15 cellular contexts compared by ENCODE assay signal in the genomic region with DNA sequence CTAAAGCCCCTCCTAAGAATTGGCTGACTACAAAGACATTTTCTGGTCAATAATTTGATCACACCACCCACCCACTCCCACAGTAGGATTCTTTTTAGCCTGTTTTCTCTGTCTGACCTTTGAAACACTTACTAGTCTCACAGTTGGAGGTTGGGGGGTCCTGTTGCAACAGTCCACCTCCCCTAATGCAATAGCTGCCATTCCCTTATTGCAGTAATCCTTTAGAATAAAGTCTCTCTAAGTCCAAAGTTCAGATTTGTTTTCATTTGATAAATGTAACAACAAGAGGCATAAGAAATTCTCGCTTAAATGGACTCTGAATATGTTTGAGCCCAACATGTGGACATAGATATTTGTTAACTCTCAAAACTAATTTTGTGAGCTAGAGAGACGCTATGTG.
DNase-seq lines count a peak whose midpoint lies in the region; ATAC-seq and TF ChIP-seq lines count a peak whose summit lies in the region.
"Had no signal": no experiment of that assay in that cellular context is flagged by ENCODE, and none has a peak within 500 bp of the region (broad histone marks: within the 10 kb centered on the region; RNA-seq: fewer than 3 reads in every experiment).

No MANE protein-coding gene starts in this region.

- TF ChIP-seq CTCF in H9 (conservative IDR thresholded peaks at IDR 0.05): no peak
- TF ChIP-seq CTCF in liver (IDR thresholded peaks at IDR 0.05; ENCODE audit: low read depth, low read length, missing input control): no peak

- no peak overlapping the region for H2AFZ ChIP-seq in H9 (ENCODE audit: low read length)

- no peak overlapping the region for H3K18ac ChIP-seq in H9 (ENCODE audit: insufficient read length, low read depth, low read length)

- H3K56ac ChIP-seq in H9 (ENCODE audit: insufficient read length, low read depth, low read length): no peak overlapping the region

- H3K27ac Mint-ChIP-seq in H9: peak overlapping the region in 2 of 3 experiments; percentile 4 to 25; a peak in 1 of 7 replicates
- H3K27ac Mint-ChIP-seq: CD4-positive, alpha-beta memory T cell had no signal

- no peak overlapping the region for H3K14ac ChIP-seq in H9 (ENCODE audit: insufficient read depth, low read length)

- TF ChIP-seq RAD21 in liver (IDR thresholded peaks at IDR 0.05): no peak

- H3K4me3 ChIP-seq in liver (ENCODE audit: low read depth in 1 of 3, low read length in 3 of 3): no peak overlapping the region
- H3K4me3 ChIP-seq: GM12878 had no signal

- H2BK5ac ChIP-seq in H9 (ENCODE audit: insufficient read length, low read length): no peak overlapping the region

- no peaks in the 10 kb centered on the region; a peak in 1 of 5 replicates for H3K9me3 Mint-ChIP-seq in H9

- H3K36me3 ChIP-seq in liver (ENCODE audit: control insufficient read depth in 4 of 4, insufficient read depth in 3 of 4, low read depth in 1 of 4, low read length in 3 of 4): no peaks in the 10 kb centered on the region

- H3K4ac ChIP-seq in H9 (ENCODE audit: low read depth, low read length): no peak overlapping the region

- H3K4me3 Mint-ChIP-seq in H9: no peak overlapping the region
- H3K4me3 Mint-ChIP-seq: CD4-positive, alpha-beta memory T cell had no signal

- H3K23ac ChIP-seq in H9 (ENCODE audit: insufficient read length, low read depth, low read length): no peak overlapping the region

- no peak overlapping the region for H4K8ac ChIP-seq in H9 (replicated peaks; ENCODE audit: insufficient read length, low read depth, low read length)

- H3K4me1 ChIP-seq in H9 (ENCODE audit: insufficient read depth, low read length) (no peaks in the 10 kb centered on the region; the same call in 1 of the 2 replicates), liver (ENCODE audit: control insufficient read depth in 4 of 4, insufficient read depth in 4 of 4, low read length in 3 of 4) (peaks cover 0 to 7% (median 2%) of the 10 kb centered on the region in 4 donors)

- WGBS in H9 (ENCODE audit: extremely low coverage, insufficient read length, low lambda C conversion rate): no CpG with 5 or more reads among the region's 2 CpGs
- 75% methylated on average over 2 of the region's 2 CpGs for WGBS in liver

- H3K27me3 ChIP-seq in H9 (ENCODE audit: insufficient read depth, low read length): no peaks in the 10 kb centered on the region
- H3K27me3 ChIP-seq in liver (ENCODE audit: control insufficient read depth in 4 of 4, insufficient read depth in 4 of 4, low read length in 3 of 4): no peaks in the 10 kb centered on the region

- ATAC-seq in GM18870 (IDR thresholded peaks at IDR 0.05; ENCODE audit: unreplicated experiment) (peak; percentile 15), GM19452 (IDR thresholded peaks at IDR 0.05; ENCODE audit: unreplicated experiment) (no peak), HG03378 (IDR thresholded peaks at IDR 0.05; ENCODE audit: unreplicated experiment) (no peak)
- ATAC-seq: HCT116 had no signal

- H2BK12ac ChIP-seq in H9 (ENCODE audit: insufficient read length, low read depth, low read length): no peak overlapping the region

- no peak for DNase-seq in H9
- no peak for DNase-seq in activated CD4-positive, alpha-beta T cell treated with anti-CD3 and anti-CD28 coated beads for 4 hours
- DNase-seq: C1 segment of cervical spinal cord; CD4-positive, alpha-beta memory T cell; COR-L47; DMS79; EL; GDM1; H7 had no signal

- no peaks in the 10 kb centered on the region for H3K79me1 ChIP-seq in H9 (ENCODE audit: insufficient read depth, low read depth, low read length, poor library complexity, severe bottlenecking)

- no peak overlapping the region for H2BK120ac ChIP-seq in H9 (ENCODE audit: low read depth, low read length, poor library complexity, severe bottlenecking)

- peaks cover 0 to 8% (median 2%) of the 10 kb centered on the region in 3 experiments; a peak in 4 of 7 replicates for H3K36me3 Mint-ChIP-seq in H9 (ENCODE audit: insufficient read depth in 1 of 3, low read depth in 3 of 3)
- H3K36me3 Mint-ChIP-seq: CD4-positive, alpha-beta memory T cell had no signal

- no peak overlapping the region for H3K27ac ChIP-seq in H9 (ENCODE audit: insufficient read length, low read depth, low read length)
- no peak overlapping the region for H3K27ac ChIP-seq in liver (ENCODE audit: low read depth in 1 of 2, low read length in 2 of 2)

- no peak overlapping the region for H3T11ph ChIP-seq in H9 (ENCODE audit: low read length)

- no peaks in the 10 kb centered on the region for H3K9me3 ChIP-seq in H9 (ENCODE audit: control insufficient read depth, low read depth, low read length)
- no peaks in the 10 kb centered on the region for H3K9me3 ChIP-seq in liver (ENCODE audit: control insufficient read depth in 4 of 4, low read length in 3 of 4)

- no peaks in the 10 kb centered on the region for H3K79me2 ChIP-seq in H9 (ENCODE audit: insufficient read depth, low read length)

- H4K5ac ChIP-seq in H9 (ENCODE audit: insufficient read length, low read depth, low read length): no peak overlapping the region

- no peak overlapping the region for H2AK5ac ChIP-seq in H9 (ENCODE audit: insufficient read length, low read length)

- H3K27me3 Mint-ChIP-seq in H9 (ENCODE audit: low read depth): no peaks in the 10 kb centered on the region
- H3K27me3 Mint-ChIP-seq: CD4-positive, alpha-beta memory T cell had no signal

- H3K9ac ChIP-seq in H9 (ENCODE audit: extremely low read depth, insufficient read length, low read length) (no peak overlapping the region), liver (ENCODE audit: low read depth in 1 of 2, low read length in 2 of 2) (no peak overlapping the region)

- no peak overlapping the region for H2BK20ac ChIP-seq in H9 (ENCODE audit: low read depth, low read length, poor library complexity, severe bottlenecking)

- no peak overlapping the region for H2BK15ac ChIP-seq in H9 (ENCODE audit: low read depth, low read length)

- H3K4me1 Mint-ChIP-seq in H9: peaks cover 21% of the 10 kb centered on the region in 2 experiments
- H3K4me1 Mint-ChIP-seq: CD4-positive, alpha-beta memory T cell had no signal

- no peaks in the 10 kb centered on the region for H4K20me1 ChIP-seq in H9 (ENCODE audit: control insufficient read depth, insufficient read depth, insufficient read length)

- no peak overlapping the region for H3K4me2 ChIP-seq in H9 (ENCODE audit: insufficient read depth, insufficient read length, low read length)

- H4K91ac ChIP-seq in H9 (ENCODE audit: insufficient read length, low read depth, low read length): no peak overlapping the region

- no peaks in the 10 kb centered on the region for H3K23me2 ChIP-seq in H9 (ENCODE audit: insufficient read length, low read depth, low read length, poor library complexity, severe bottlenecking)

TF ChIP-seq in liver, 16 proteins besides CTCF, POLR2A, EP300 and RAD21:
- TF ChIP-seq SP1 (IDR thresholded peaks at IDR 0.05) (peak; percentile 14), EGR1 (IDR thresholded peaks at IDR 0.05; ENCODE audit: low read depth in 2 of 2) (no peak), HNF4A (conservative IDR thresholded peaks at IDR 0.05) (peak; percentile 44 to 58), NR2F2 (IDR thresholded peaks at IDR 0.05) (no peak), YY1 (IDR thresholded peaks at IDR 0.05) (peak; percentile 11), GABPA (IDR thresholded peaks at IDR 0.05 in 1 of 2, conservative IDR thresholded peaks at IDR 0.05 in 1 of 2) (no peak), RXRA (IDR thresholded peaks at IDR 0.05) (no peak), FOXA2 (IDR thresholded peaks at IDR 0.05) (no peak), FOXA1 (IDR thresholded peaks at IDR 0.05) (no peak)
- TF ChIP-seq, protein P1, sequence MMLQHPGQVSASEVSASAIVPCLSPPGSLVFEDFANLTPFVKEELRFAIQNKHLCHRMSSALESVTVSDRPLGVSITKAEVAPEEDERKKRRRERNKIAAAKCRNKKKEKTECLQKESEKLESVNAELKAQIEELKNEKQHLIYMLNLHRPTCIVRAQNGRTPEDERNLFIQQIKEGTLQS (IDR thresholded peaks at IDR 0.05): no peak
